In the genomic region with DNA sequence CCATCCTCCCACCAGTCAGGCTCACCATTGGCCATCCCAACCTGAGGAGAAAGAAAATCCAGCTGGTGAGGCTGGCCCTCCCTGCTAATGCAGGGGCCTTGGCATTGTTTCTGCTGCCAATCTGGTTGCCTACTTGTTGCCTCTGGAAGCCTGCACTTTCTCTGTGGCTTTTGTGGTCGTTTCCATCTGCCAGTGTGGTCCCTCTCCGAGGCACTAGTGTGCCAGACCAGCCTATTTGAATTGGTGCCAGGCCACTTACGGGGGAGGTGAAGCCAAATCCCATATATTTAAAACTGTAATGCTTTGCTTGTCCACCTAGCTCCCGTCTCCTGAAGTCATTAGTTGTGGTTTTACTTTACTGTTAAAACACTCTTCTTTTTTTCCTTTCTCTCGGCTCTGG, we compare ENCODE assay signal across 14 cellular contexts.
DNase-seq lines count a peak whose midpoint lies in the region.
"Had no signal": no experiment of that assay in that cellular context is flagged by ENCODE, and none has a peak within 500 bp of the region (broad histone marks: within the 10 kb centered on the region; RNA-seq: fewer than 3 reads in every experiment).

No MANE protein-coding gene starts in this region.

- peak; percentile 68 for DNase-seq in DMS153 treated with DMSO at 0.1 percent for 48 hours (lab: John Stamatoyannopoulos, UW; ENCODE audit: unreplicated experiment)
- DNase-seq in NCI-H1092 treated with DMSO at 0.1 percent for 48 hours (lab: John Stamatoyannopoulos, UW), result peak; percentile 97
- DNase-seq in SHP77 treated with DMSO at 0.1 percent for 48 hours (lab: John Stamatoyannopoulos, UW), result peak; percentile 24
- peak; percentile 5 for DNase-seq in kidney glomerular epithelial cell (lab: John Stamatoyannopoulos, UW)
- DNase-seq in D341Med (ENCODE audit: low spot score), result no peak
- no peak for DNase-seq in occipital lobe (lab: John Stamatoyannopoulos, UW)
- DNase-seq in AML-193 (lab: John Stamatoyannopoulos, UW), result no peak
- DNase-seq in activated CD8-positive, alpha-beta memory T cell treated with anti-CD3 and anti-CD28 coated beads for 24 hours, result no peak
- DNase-seq: activated gamma-delta T cell treated with Interleukin-2 at 50 U/mL for 16 hours; BE2C; central memory CD4-positive, alpha-beta T cell; NCI-H2227 treated with DMSO at 0.1 percent for 48 hours; SIG-M5; stimulated activated CD8-positive, alpha-beta memory T cell treated with anti-CD3 and anti-CD28 coated beads, Interleukin-4, amount 100 ng/mL, for 48 hours had no signal

Comparison
In these comparisons a context has a peak if more than half of its experiments do, and no peak if none do; other contexts are left out.
1. DNase-seq: peak in DMS153 treated with DMSO at 0.1 percent for 48 hours (single experiment), NCI-H1092 treated with DMSO at 0.1 percent for 48 hours (single experiment), SHP77 treated with DMSO at 0.1 percent for 48 hours (single experiment) and kidney glomerular epithelial cell (single experiment); none in D341Med (single experiment), occipital lobe (single experiment), AML-193 (0 of 2) and activated CD8-positive, alpha-beta memory T cell treated with anti-CD3 and anti-CD28 coated beads for 24 hours (single experiment).